16 cellular contexts compared by ENCODE assay signal in the genomic region with DNA sequence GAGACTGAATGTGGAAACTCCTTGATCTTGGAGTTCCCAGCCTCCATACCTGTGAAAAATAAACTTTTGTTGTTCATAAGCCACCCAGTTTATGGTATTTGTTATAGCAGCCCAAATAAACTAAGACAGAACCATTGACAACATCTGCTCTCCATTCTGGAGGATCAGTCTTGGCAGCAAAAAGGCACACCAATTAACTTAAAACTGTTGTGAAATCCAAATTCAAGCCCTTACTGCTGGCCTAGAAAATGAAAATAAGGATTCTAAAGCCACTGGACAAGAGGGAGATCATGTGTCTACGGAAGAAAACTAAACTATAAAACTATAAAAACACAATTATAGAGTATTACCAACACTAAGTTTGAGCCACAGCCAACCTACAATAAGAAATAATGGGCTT.
"Had no signal": no experiment of that assay in that cellular context is flagged by ENCODE, and none has a peak within 500 bp of the region (broad histone marks: within the 10 kb centered on the region; RNA-seq: fewer than 3 reads in every experiment).

No MANE protein-coding gene starts in this region.

- H3K4me1 Mint-ChIP-seq: natural killer cell; stimulated activated naive B cell treated with anti-CD40 and anti-IgM and Interleukin-4, amounts not matched to agents 10 μg/mL and 1 μg/mL and 100 μg/mL, for 72 hours had no signal

- H3K9me3 ChIP-seq: esophagus squamous epithelium, gastroesophageal sphincter, mucosa of descending colon, sigmoid colon, stomach had no signal

- H3K27ac Mint-ChIP-seq: natural killer cell; stimulated activated naive B cell treated with anti-CD40 and anti-IgM and Interleukin-4, amounts not matched to agents 10 μg/mL and 1 μg/mL and 100 μg/mL, for 72 hours had no signal

- H3K36me3 ChIP-seq: esophagus squamous epithelium, gastroesophageal sphincter, sigmoid colon, stomach had no signal

- H3K4me3 Mint-ChIP-seq: natural killer cell; neural crest cell; stimulated activated naive B cell treated with anti-CD40 and anti-IgM and Interleukin-4, amounts not matched to agents 10 μg/mL and 1 μg/mL and 100 μg/mL, for 72 hours had no signal

- H3K4me3 ChIP-seq: esophagus squamous epithelium, gastroesophageal sphincter, mucosa of descending colon, sigmoid colon, skin epidermis, stomach had no signal

- DNase-seq: dermis blood vessel endothelial cell; esophagus squamous epithelium; glutamatergic neuron; islet precursor cell; mucosa of descending colon; natural killer cell; posterior cingulate gyrus; sigmoid colon; stimulated activated CD4-positive, alpha-beta T cell treated with anti-CD3 and anti-CD28 coated beads, Interleukin-2, amount 100 ng/mL, for 24 hours; stimulated activated CD4-positive, alpha-beta T cell treated with anti-CD3 and anti-CD28 coated beads, Interleukin-4, amount 100 ng/mL, for 4 hours; stimulated activated naive B cell treated with anti-CD40 and anti-IgM and Interleukin-4, amounts not matched to agents 10 μg/mL and 1 μg/mL and 100 μg/mL, for 72 hours; stomach had no signal

- H3K4me1 ChIP-seq: esophagus squamous epithelium, gastroesophageal sphincter, sigmoid colon, stomach had no signal

- ATAC-seq: gastroesophageal sphincter; left lobe of liver; mucosa of descending colon; natural killer cell; stimulated activated naive B cell treated with anti-CD40 and anti-IgM and Interleukin-4, amounts not matched to agents 10 μg/mL and 1 μg/mL and 100 μg/mL, for 72 hours had no signal

- H3K27me3 ChIP-seq: esophagus squamous epithelium, gastroesophageal sphincter, sigmoid colon, stomach had no signal

- H3K27me3 Mint-ChIP-seq: stimulated activated naive B cell treated with anti-CD40 and anti-IgM and Interleukin-4, amounts not matched to agents 10 μg/mL and 1 μg/mL and 100 μg/mL, for 72 hours had no signal

- H3K27ac ChIP-seq: esophagus squamous epithelium, gastroesophageal sphincter, sigmoid colon, skin epidermis, stomach had no signal
